Comparison of ENCODE assay signal across 1 cellular context in genomic region chr6:11206576-11206975, GRCh38.
TF ChIP-seq lines count a peak whose summit lies in the region.

No MANE protein-coding gene starts in this region.

TF ChIP-seq in IMR-90, 13 proteins besides CTCF, POLR2A, EP300 and RAD21 (continued from another document):
- TF ChIP-seq MXI1 (IDR thresholded peaks at IDR 0.05; ENCODE audit: borderline replicate concordance, low read depth, low read length) (no peak), MAFK (IDR thresholded peaks at IDR 0.05; ENCODE audit: low read depth, low read length) (no peak), NFE2L2 (IDR thresholded peaks at IDR 0.05; ENCODE audit: low read depth, low read length) (no peak), RCOR1 (IDR thresholded peaks at IDR 0.05; ENCODE audit: insufficient replicate concordance, low read length) (no peak)
